In genomic region chr22:44023404-44024287, GRCh38 we compare ENCODE assay signal across 8 cellular contexts. TPM values are rescaled to one million over a fixed set of nuclear protein-coding genes. Genes with fewer than 3 reads are reported as not detected.
DNase-seq lines count a peak whose midpoint lies in the region; ATAC-seq and TF ChIP-seq lines count a peak whose summit lies in the region.

No MANE protein-coding gene starts in this region.

- peak overlapping the region; percentile 98 for H3K4me2 ChIP-seq in hepatocyte

- no peaks in the 10 kb centered on the region for H3K36me3 ChIP-seq in hepatocyte (replicated peaks; ENCODE audit: insufficient read depth, low read depth)

- ATAC-seq in activated CD4-positive, alpha-beta T cell treated with anti-CD3 and anti-CD28 coated beads for 36 hours: peak; percentile 52

- no peaks in the 10 kb centered on the region for H3K9me2 ChIP-seq in hepatocyte (replicated peaks; ENCODE audit: insufficient read depth)

- TF ChIP-seq CTCF in hepatocyte (IDR thresholded peaks at IDR 0.05; ENCODE audit: poor library complexity): no peak

- H4K20me1 ChIP-seq in hepatocyte (ENCODE audit: insufficient read depth, poor library complexity, severe bottlenecking): no peaks in the 10 kb centered on the region

- peak overlapping the region; percentile 98 for H2AFZ ChIP-seq in hepatocyte

- H3K27me3 Mint-ChIP-seq in activated CD4-positive, alpha-beta T cell treated with anti-CD3 and anti-CD28 coated beads for 36 hours: peaks cover 9% of the 10 kb centered on the region

- no peaks in the 10 kb centered on the region for H3K27me3 ChIP-seq in hepatocyte

- H3K9me3 ChIP-seq in hepatocyte (ENCODE audit: low read depth): no peaks in the 10 kb centered on the region

- peaks cover 31% of the 10 kb centered on the region for H3K4me1 Mint-ChIP-seq in activated CD4-positive, alpha-beta T cell treated with anti-CD3 and anti-CD28 coated beads for 36 hours

- no peaks in the 10 kb centered on the region for H3K79me2 ChIP-seq in hepatocyte

- CTCF ChIA-PET in activated CD4-positive, alpha-beta T cell treated with anti-CD3 and anti-CD28 coated beads for 36 hours (lab: Charles Lee): interaction anchor here (0.5 to 1.0 kb wide), 2 partner anchors 30 to 1656 kb away, joined by 3 to 4 read pairs; no protein-coding TSS in a partner anchor

- H3K4me1 ChIP-seq in hepatocyte (ENCODE audit: insufficient read depth): peaks cover 5% of the 10 kb centered on the region

- peak; percentile 60 for DNase-seq in activated CD4-positive, alpha-beta T cell treated with anti-CD3 and anti-CD28 coated beads for 36 hours
- DNase-seq in activated CD4-positive, alpha-beta T cell treated with anti-CD3 and anti-CD28 coated beads, Interleukin-2, amount 50 U/mL, for 4 hours: no peak
- DNase-seq in NCI-H69 (lab: John Stamatoyannopoulos, UW) (peak; percentile 61), hepatocyte (ENCODE audit: low spot score) (peak; percentile 65), skeletal muscle cell (ENCODE audit: low read depth) (no peak), 8988T (no peak), NCI-H748 (lab: John Stamatoyannopoulos, UW; ENCODE audit: unreplicated experiment) (no peak)

- 29% methylated on average over 31 of the region's 54 CpGs for WGBS in hepatocyte (ENCODE audit: low lambda C conversion rate, missing lambda C conversion rate)

- peak overlapping the region; percentile 61 for H3K4me3 ChIP-seq in hepatocyte
- peak overlapping the region; percentile 65 for H3K4me3 ChIP-seq in skeletal muscle cell (ENCODE audit: low read depth, low read length)

- H3K9me3 Mint-ChIP-seq in activated CD4-positive, alpha-beta T cell treated with anti-CD3 and anti-CD28 coated beads for 36 hours (ENCODE audit: low read depth): no peaks in the 10 kb centered on the region

- intact Hi-C loops in activated CD4-positive, alpha-beta T cell treated with anti-CD3 and anti-CD28 coated beads for 36 hours (cut with DNase I, micrococcal nuclease): loop anchor here in 1 of 2 experiments (1.0 kb wide), 1 partner anchor 68 kb away; the partner anchor contains the start of gene SAMM50

- peak overlapping the region; percentile 81 for H3K4me3 Mint-ChIP-seq in activated CD4-positive, alpha-beta T cell treated with anti-CD3 and anti-CD28 coated beads for 36 hours

- POLR2A ChIA-PET in activated CD4-positive, alpha-beta T cell treated with anti-CD3 and anti-CD28 coated beads for 36 hours (lab: Charles Lee): no interaction called here

- H3K27ac Mint-ChIP-seq in activated CD4-positive, alpha-beta T cell treated with anti-CD3 and anti-CD28 coated beads for 36 hours: peak overlapping the region; percentile 65

- H3K27ac ChIP-seq in angular gyrus (ENCODE audit: low read depth, low read length) (peak overlapping the region; percentile 73), hepatocyte (peak overlapping the region; percentile 31)

- H3K36me3 Mint-ChIP-seq in activated CD4-positive, alpha-beta T cell treated with anti-CD3 and anti-CD28 coated beads for 36 hours (ENCODE audit: low read depth): peaks cover 2% of the 10 kb centered on the region

RNA-seq across cellular contexts. Expression of gene PARVB, which starts 0.5 kb away (rescaled TPM):
- total RNA-seq in activated CD4-positive, alpha-beta T cell treated with anti-CD3 and anti-CD28 coated beads for 36 hours: 10 to 100 TPM; 42.7 to 45.9 TPM
- total RNA-seq in hepatocyte: 8.0 and 10.2 TPM in 2 replicates
- polyA plus RNA-seq in hepatocyte: 11.2 and 13.9 TPM in 2 replicates

Comparison
In these comparisons a context has a peak if more than half of its experiments do, and no peak if none do; other contexts are left out.
1. DNase-seq: peak in activated CD4-positive, alpha-beta T cell treated with anti-CD3 and anti-CD28 coated beads for 36 hours (single experiment), NCI-H69 (single experiment) and hepatocyte (single experiment); none in activated CD4-positive, alpha-beta T cell treated with anti-CD3 and anti-CD28 coated beads, Interleukin-2, amount 50 U/mL, for 4 hours (0 of 2), skeletal muscle cell (single experiment), 8988T (single experiment) and NCI-H748 (single experiment).